Comparison of ENCODE assay signal across 3 cellular contexts in genomic region chr4:55172694-55173287, GRCh38.
A peak's percentile ranks its signal among the peaks of the same experiment; 100 is the strongest.
TF ChIP-seq lines count a peak whose summit lies in the region.

No MANE protein-coding gene starts in this region.

TF ChIP-seq in liver, 16 proteins besides CTCF, POLR2A, EP300 and RAD21:
- TF ChIP-seq NR2F2 (IDR thresholded peaks at IDR 0.05) (peak; percentile 52), HNF4A (conservative IDR thresholded peaks at IDR 0.05) (no peak)

TF ChIP-seq in HepG2, 621 proteins besides CTCF, POLR2A, EP300 and RAD21:
- TF ChIP-seq, protein P1, sequence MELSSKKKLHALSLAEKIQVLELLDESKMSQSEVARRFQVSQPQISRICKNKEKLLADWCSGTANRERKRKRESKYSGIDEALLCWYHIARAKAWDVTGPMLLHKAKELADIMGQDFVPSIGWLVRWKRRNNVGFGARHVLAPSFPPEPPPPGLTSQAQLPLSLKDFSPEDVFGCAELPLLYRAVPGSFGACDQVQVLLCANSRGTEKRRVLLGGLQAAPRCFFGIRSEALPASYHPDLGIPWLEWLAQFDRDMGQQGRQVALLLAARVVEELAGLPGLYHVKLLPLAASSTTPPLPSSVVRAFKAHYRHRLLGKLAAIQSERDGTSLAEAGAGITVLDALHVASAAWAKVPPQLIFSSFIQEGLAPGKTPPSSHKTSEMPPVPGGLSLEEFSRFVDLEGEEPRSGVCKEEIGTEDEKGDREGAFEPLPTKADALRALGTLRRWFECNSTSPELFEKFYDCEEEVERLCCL (CRISPR knock-in tag; IDR thresholded peaks at IDR 0.05; ENCODE audit: borderline replicate concordance): no peak
- TF ChIP-seq HMGA1 (CRISPR knock-in tag; conservative IDR thresholded peaks at IDR 0.05) (no peak), YEATS2 (CRISPR knock-in tag; IDR thresholded peaks at IDR 0.05; ENCODE audit: borderline replicate concordance) (no peak), MTF1 (CRISPR knock-in tag; IDR thresholded peaks at IDR 0.05) (no peak), FOXK2 (IDR thresholded peaks at IDR 0.05) (no peak), ZNF672 (CRISPR knock-in tag; IDR thresholded peaks at IDR 0.05) (no peak), DZIP1 (CRISPR knock-in tag; IDR thresholded peaks at IDR 0.05) (no peak)
- TF ChIP-seq, protein P2, sequence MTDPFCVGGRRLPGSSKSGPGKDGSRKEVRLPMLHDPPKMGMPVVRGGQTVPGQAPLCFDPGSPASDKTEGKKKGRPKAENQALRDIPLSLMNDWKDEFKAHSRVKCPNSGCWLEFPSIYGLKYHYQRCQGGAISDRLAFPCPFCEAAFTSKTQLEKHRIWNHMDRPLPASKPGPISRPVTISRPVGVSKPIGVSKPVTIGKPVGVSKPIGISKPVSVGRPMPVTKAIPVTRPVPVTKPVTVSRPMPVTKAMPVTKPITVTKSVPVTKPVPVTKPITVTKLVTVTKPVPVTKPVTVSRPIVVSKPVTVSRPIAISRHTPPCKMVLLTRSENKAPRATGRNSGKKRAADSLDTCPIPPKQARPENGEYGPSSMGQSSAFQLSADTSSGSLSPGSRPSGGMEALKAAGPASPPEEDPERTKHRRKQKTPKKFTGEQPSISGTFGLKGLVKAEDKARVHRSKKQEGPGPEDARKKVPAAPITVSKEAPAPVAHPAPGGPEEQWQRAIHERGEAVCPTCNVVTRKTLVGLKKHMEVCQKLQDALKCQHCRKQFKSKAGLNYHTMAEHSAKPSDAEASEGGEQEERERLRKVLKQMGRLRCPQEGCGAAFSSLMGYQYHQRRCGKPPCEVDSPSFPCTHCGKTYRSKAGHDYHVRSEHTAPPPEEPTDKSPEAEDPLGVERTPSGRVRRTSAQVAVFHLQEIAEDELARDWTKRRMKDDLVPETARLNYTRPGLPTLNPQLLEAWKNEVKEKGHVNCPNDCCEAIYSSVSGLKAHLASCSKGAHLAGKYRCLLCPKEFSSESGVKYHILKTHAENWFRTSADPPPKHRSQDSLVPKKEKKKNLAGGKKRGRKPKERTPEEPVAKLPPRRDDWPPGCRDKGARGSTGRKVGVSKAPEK (CRISPR knock-in tag; IDR thresholded peaks at IDR 0.05; ENCODE audit: borderline replicate concordance): no peak

TF ChIP-seq in endothelial cell of umbilical vein, 7 proteins besides CTCF, POLR2A, EP300 and RAD21:
- TF ChIP-seq MYC (IDR thresholded peaks at IDR 0.05; ENCODE audit: low read depth, low read length) (no peak), EZH2 (IDR thresholded peaks at IDR 0.05; ENCODE audit: borderline replicate concordance, low read depth, low read length, severe bottlenecking) (no peak), POLR2AphosphoS5 (IDR thresholded peaks at IDR 0.05; ENCODE audit: insufficient read depth, low read depth, low read length) (peak; percentile 85), FOS (IDR thresholded peaks at IDR 0.05; ENCODE audit: borderline replicate concordance, insufficient read depth, low read length) (peak; percentile 92), JUN (IDR thresholded peaks at IDR 0.05; ENCODE audit: borderline replicate concordance, insufficient read depth, insufficient read length, low read depth) (peak; percentile 89), GATA2 (IDR thresholded peaks at IDR 0.05; ENCODE audit: insufficient read depth, insufficient read length, low read depth, low read length) (peak; percentile 25)
- TF ChIP-seq, protein P3, sequence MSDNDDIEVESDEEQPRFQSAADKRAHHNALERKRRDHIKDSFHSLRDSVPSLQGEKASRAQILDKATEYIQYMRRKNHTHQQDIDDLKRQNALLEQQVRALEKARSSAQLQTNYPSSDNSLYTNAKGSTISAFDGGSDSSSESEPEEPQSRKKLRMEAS (IDR thresholded peaks at IDR 0.05; ENCODE audit: insufficient read depth, insufficient read length): no peak
